In the genomic region with DNA sequence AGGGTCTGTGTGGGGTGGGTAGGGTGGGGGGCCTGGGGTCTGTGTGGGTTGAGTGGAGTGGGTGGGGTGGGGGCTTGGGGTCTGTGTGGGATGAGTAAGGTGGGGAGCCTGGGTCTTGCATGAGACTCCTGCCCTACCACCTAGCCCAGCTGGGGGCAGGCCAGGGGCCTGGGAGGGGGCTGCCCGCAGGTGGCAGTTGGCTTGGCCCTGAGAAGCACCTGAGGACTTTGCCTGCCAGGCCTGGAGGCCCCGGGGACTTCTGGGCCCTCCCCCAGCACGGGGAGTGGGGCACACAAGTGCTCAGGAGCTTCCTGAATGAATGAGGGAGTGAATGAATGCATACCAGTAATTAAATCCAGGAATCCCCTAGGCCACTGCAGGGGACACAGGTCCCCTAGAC, we compare ENCODE assay signal across 29 cellular contexts. TPM values are rescaled to one million over a fixed set of nuclear protein-coding genes. Genes with fewer than 3 reads are reported as not detected.
"Had no signal": no experiment of that assay in that cellular context is flagged by ENCODE, and none has a peak within 500 bp of the region (broad histone marks: within the 10 kb centered on the region; RNA-seq: fewer than 3 reads in every experiment).

No MANE protein-coding gene starts in this region.

- H3K27me3 ChIP-seq: pancreas, right atrium auricular region, right lobe of liver, suprapubic skin, testis, tibial nerve, upper lobe of left lung, vagina had no signal

- H3K4me3 ChIP-seq: pancreas, prostate gland, right atrium auricular region, right lobe of liver, sigmoid colon, suprapubic skin, testis, tibial nerve, upper lobe of left lung, vagina had no signal

- H3K9me3 ChIP-seq: neutrophil, pancreas, prostate gland, right atrium auricular region, right lobe of liver, sigmoid colon, suprapubic skin, testis, tibial nerve, upper lobe of left lung, vagina had no signal

- DNase-seq: naive thymus-derived CD8-positive, alpha-beta T cell; nephron progenitor cell; nucleus accumbens; retina; right lobe of liver; sigmoid colon; small intestine; stimulated activated CD4-positive, alpha-beta T cell treated with anti-CD3 and anti-CD28 coated beads, Interleukin-15, amount 100 ng/mL, for 24 hours; stimulated activated CD4-positive, alpha-beta T cell treated with anti-CD3 and anti-CD28 coated beads, Interleukin-2, amount 100 ng/mL, for 24 hours; stimulated activated CD4-positive, alpha-beta T cell treated with anti-CD3 and anti-CD28 coated beads, Interleukin-4, amount 100 ng/mL, for 1 hour; stimulated activated CD4-positive, alpha-beta T cell treated with anti-CD3 and anti-CD28 coated beads, Interleukin-4, amount 100 ng/mL, for 4 hours; stimulated activated CD8-positive, alpha-beta memory T cell treated with anti-CD3 and anti-CD28 coated beads, Interleukin-4, amount 100 ng/mL, for 48 hours; stimulated activated naive CD4-positive, alpha-beta T cell; stimulated activated naive CD8-positive, alpha-beta T cell treated with anti-CD3 and anti-CD28 coated beads, Interleukin-15, amount 100 ng/mL, for 72 hours; stimulated activated naive CD8-positive, alpha-beta T cell treated with anti-CD3 and anti-CD28 coated beads, Interleukin-15, Interleukin-2, amounts not matched to agents 100 U/mL and 50 U/mL, for 24 hours; substantia nigra; testis; trophoblast cell; upper lobe of left lung had no signal

- H3K4me1 ChIP-seq: pancreas, prostate gland, right lobe of liver, testis, tibial nerve had no signal

- H3K27ac ChIP-seq: neutrophil, pancreas, prostate gland, right atrium auricular region, right lobe of liver, sigmoid colon, suprapubic skin, testis, tibial nerve, upper lobe of left lung, vagina had no signal

- FAIRE-seq: pancreas, small intestine, urothelium cell line had no signal

- ATAC-seq: naive thymus-derived CD8-positive, alpha-beta T cell; natural killer cell treated with Interleukin-12 subunit alpha and Interleukin-12 subunit beta and Interleukin-15 and Interleukin-18, amount 100 ng/mL, for 72 hours; pancreas; right lobe of liver; stimulated activated naive CD8-positive, alpha-beta T cell treated with anti-CD3 and anti-CD28 coated beads, Interleukin-15, Interleukin-2, amounts not matched to agents 100 U/mL and 50 U/mL, for 24 hours had no signal

- H3K36me3 ChIP-seq: neutrophil, pancreas, prostate gland, right atrium auricular region, right lobe of liver, sigmoid colon, suprapubic skin, tibial nerve, upper lobe of left lung, vagina had no signal

RNA-seq across cellular contexts. Expression of a gene that starts 6.6 kb away (rescaled TPM):
- total RNA-seq: skeletal muscle tissue had no signal
- polyA plus RNA-seq: naive thymus-derived CD8-positive, alpha-beta T cell had no signal
